In the genomic region with DNA sequence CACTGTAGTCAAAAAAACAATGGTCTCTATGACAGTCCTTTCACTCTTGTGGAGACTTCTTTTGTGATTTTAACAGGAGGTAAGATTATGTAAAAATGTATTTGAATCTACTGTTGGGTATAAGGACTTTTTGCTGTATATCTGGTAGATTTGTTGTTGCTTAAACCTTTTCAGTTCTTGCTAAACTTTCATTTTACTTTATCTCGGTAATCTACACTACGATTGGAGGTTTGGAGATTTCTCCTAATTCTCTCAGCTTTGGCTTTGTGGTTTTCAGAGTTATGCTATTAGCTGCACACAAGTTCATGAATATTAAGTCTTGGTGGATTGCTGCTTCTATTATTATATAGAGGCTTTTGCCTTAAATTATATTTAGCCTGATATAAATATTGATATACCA, we compare ENCODE assay signal across 19 cellular contexts.
DNase-seq lines count a peak whose midpoint lies in the region; ATAC-seq, FAIRE-seq and TF ChIP-seq lines count a peak whose summit lies in the region.
"Had no signal": no experiment of that assay in that cellular context is flagged by ENCODE, and none has a peak within 500 bp of the region (broad histone marks: within the 10 kb centered on the region; RNA-seq: fewer than 3 reads in every experiment).

No MANE protein-coding gene starts in this region.

- H3K27me3 ChIP-seq in naive thymus-derived CD4-positive, alpha-beta T cell (ENCODE audit: control insufficient read depth in 2 of 2, insufficient read depth in 2 of 2, low read length in 2 of 2), result no peaks in the 10 kb centered on the region
- H3K27me3 ChIP-seq: gastrocnemius medialis, left lung, spleen, upper lobe of left lung had no signal

- H3K4me1 Mint-ChIP-seq in activated CD4-positive, alpha-beta T cell treated with anti-CD3 and anti-CD28 coated beads for 36 hours, result peaks cover 43% of the 10 kb centered on the region
- H3K4me1 Mint-ChIP-seq in activated CD8-positive, alpha-beta T cell treated with anti-CD3 and anti-CD28 coated beads for 36 hours (ENCODE audit: low read depth), result peaks cover 39% of the 10 kb centered on the region
- H3K4me1 Mint-ChIP-seq in naive thymus-derived CD4-positive, alpha-beta T cell, result peaks cover 7 to 56% (median 46%) of the 10 kb centered on the region in 7 donors
- no peaks in the 10 kb centered on the region for H3K4me1 Mint-ChIP-seq in endothelial cell (ENCODE audit: unreplicated experiment)

- no peak for DNase-seq in activated CD4-positive, alpha-beta T cell treated with anti-CD3 and anti-CD28 coated beads for 36 hours
- no peak for DNase-seq in activated CD4-positive, alpha-beta T cell treated with anti-CD3 and anti-CD28 coated beads for 48 hours
- DNase-seq in HTR-8/SVneo (ENCODE audit: insufficient read length, low spot score) (no peak), kidney glomerular epithelial cell (lab: John Stamatoyannopoulos, UW) (no peak), endothelial cell (ENCODE audit: low spot score) (no peak), NCI-H226 (no peak)
- DNase-seq in activated CD8-positive, alpha-beta T cell treated with anti-CD3 and anti-CD28 coated beads for 36 hours, result no peak
- peak in 1 of 9 donors; percentile 17 for DNase-seq in naive thymus-derived CD4-positive, alpha-beta T cell
- DNase-seq: amniotic stem cell; gastrocnemius medialis; HFFc6; left lung; NCI-H1694 treated with DMSO at 0.1 percent for 48 hours; NCI-H526; spleen; stimulated activated naive B cell treated with anti-CD40 and anti-IgM and Interleukin-4, amounts not matched to agents 10 μg/mL and 1 μg/mL and 100 μg/mL, for 72 hours; upper lobe of left lung had no signal

- H3K27ac ChIP-seq in naive thymus-derived CD4-positive, alpha-beta T cell (ENCODE audit: low read depth, low read length), result no peak overlapping the region
- H3K27ac ChIP-seq: C4-2B, gastrocnemius medialis, left lung, spleen, upper lobe of left lung had no signal

- TF ChIP-seq CTCF in activated CD8-positive, alpha-beta T cell treated with anti-CD3 and anti-CD28 coated beads for 36 hours (IDR thresholded peaks at IDR 0.05), result no peak
- TF ChIP-seq CTCF in endothelial cell (IDR thresholded peaks at IDR 0.05; ENCODE audit: unreplicated experiment), result no peak

- H3K9me3 ChIP-seq in naive thymus-derived CD4-positive, alpha-beta T cell (ENCODE audit: control insufficient read depth in 2 of 3, low read length in 3 of 3), result no peaks in the 10 kb centered on the region
- H3K9me3 ChIP-seq: gastrocnemius medialis, left lung, spleen, upper lobe of left lung had no signal

- H3K4me1 ChIP-seq in naive thymus-derived CD4-positive, alpha-beta T cell (ENCODE audit: control insufficient read depth in 2 of 2, insufficient read depth in 2 of 2, low read length in 2 of 2), result peaks cover 0 to 9% of the 10 kb centered on the region in 2 donors

- no peak overlapping the region for H3K4me3 ChIP-seq in naive thymus-derived CD4-positive, alpha-beta T cell (ENCODE audit: low read length)
- H3K4me3 ChIP-seq: gastrocnemius medialis, left lung, spleen, upper lobe of left lung had no signal

- H3K27ac Mint-ChIP-seq in activated CD4-positive, alpha-beta T cell treated with anti-CD3 and anti-CD28 coated beads for 36 hours, result no peak overlapping the region
- no peak overlapping the region for H3K27ac Mint-ChIP-seq in activated CD8-positive, alpha-beta T cell treated with anti-CD3 and anti-CD28 coated beads for 36 hours
- peak overlapping the region in 6 of 9 donors; percentile 6 to 71 (median 46) for H3K27ac Mint-ChIP-seq in naive thymus-derived CD4-positive, alpha-beta T cell
- H3K27ac Mint-ChIP-seq in endothelial cell (ENCODE audit: unreplicated experiment), result no peak overlapping the region
- H3K27ac Mint-ChIP-seq: HFFc6; progenitor cell of endocrine pancreas; stimulated activated naive B cell treated with anti-CD40 and anti-IgM and Interleukin-4, amounts not matched to agents 10 μg/mL and 1 μg/mL and 100 μg/mL, for 72 hours had no signal

- no peaks in the 10 kb centered on the region for H3K36me3 ChIP-seq in naive thymus-derived CD4-positive, alpha-beta T cell (ENCODE audit: control insufficient read depth in 2 of 3, insufficient read depth in 3 of 3, low read length in 3 of 3)
- H3K36me3 ChIP-seq: gastrocnemius medialis, left lung, spleen, upper lobe of left lung had no signal

- H3K9me3 Mint-ChIP-seq in activated CD4-positive, alpha-beta T cell treated with anti-CD3 and anti-CD28 coated beads for 36 hours (ENCODE audit: low read depth), result no peaks in the 10 kb centered on the region
- no peaks in the 10 kb centered on the region for H3K9me3 Mint-ChIP-seq in activated CD8-positive, alpha-beta T cell treated with anti-CD3 and anti-CD28 coated beads for 36 hours
- no peaks in the 10 kb centered on the region for H3K9me3 Mint-ChIP-seq in naive thymus-derived CD4-positive, alpha-beta T cell
- no peaks in the 10 kb centered on the region for H3K9me3 Mint-ChIP-seq in endothelial cell (ENCODE audit: unreplicated experiment)
- H3K9me3 Mint-ChIP-seq: HFFc6; stimulated activated naive B cell treated with anti-CD40 and anti-IgM and Interleukin-4, amounts not matched to agents 10 μg/mL and 1 μg/mL and 100 μg/mL, for 72 hours had no signal

- H3K36me3 Mint-ChIP-seq in activated CD4-positive, alpha-beta T cell treated with anti-CD3 and anti-CD28 coated beads for 36 hours (ENCODE audit: low read depth), result peaks cover 2% of the 10 kb centered on the region
- H3K36me3 Mint-ChIP-seq in activated CD8-positive, alpha-beta T cell treated with anti-CD3 and anti-CD28 coated beads for 36 hours (ENCODE audit: low read depth), result peaks cover 2% of the 10 kb centered on the region
- H3K36me3 Mint-ChIP-seq in naive thymus-derived CD4-positive, alpha-beta T cell, result peaks cover 0 to 10% (median 4%) of the 10 kb centered on the region in 5 donors
- H3K36me3 Mint-ChIP-seq in endothelial cell (ENCODE audit: low read depth, unreplicated experiment), result no peaks in the 10 kb centered on the region
- H3K36me3 Mint-ChIP-seq: stimulated activated naive B cell treated with anti-CD40 and anti-IgM and Interleukin-4, amounts not matched to agents 10 μg/mL and 1 μg/mL and 100 μg/mL, for 72 hours had no signal

- peak overlapping the region; percentile 47 for H3K4me3 Mint-ChIP-seq in activated CD4-positive, alpha-beta T cell treated with anti-CD3 and anti-CD28 coated beads for 36 hours
- peak overlapping the region; percentile 20 for H3K4me3 Mint-ChIP-seq in activated CD8-positive, alpha-beta T cell treated with anti-CD3 and anti-CD28 coated beads for 36 hours
- H3K4me3 Mint-ChIP-seq in naive thymus-derived CD4-positive, alpha-beta T cell, result peak overlapping the region in 9 of 10 donors; percentile 36 to 68 (median 62)
- no peak overlapping the region for H3K4me3 Mint-ChIP-seq in endothelial cell (ENCODE audit: unreplicated experiment)
- H3K4me3 Mint-ChIP-seq: HFFc6; stimulated activated naive B cell treated with anti-CD40 and anti-IgM and Interleukin-4, amounts not matched to agents 10 μg/mL and 1 μg/mL and 100 μg/mL, for 72 hours had no signal

- ATAC-seq in activated CD4-positive, alpha-beta T cell treated with anti-CD3 and anti-CD28 coated beads for 36 hours, result peak; percentile 42
- ATAC-seq in activated CD8-positive, alpha-beta T cell treated with anti-CD3 and anti-CD28 coated beads for 36 hours, result peak; percentile 34
- peak; percentile 22 for ATAC-seq in naive thymus-derived CD4-positive, alpha-beta T cell
- ATAC-seq: gastrocnemius medialis; left lung; stimulated activated naive B cell treated with anti-CD40 and anti-IgM and Interleukin-4, amounts not matched to agents 10 μg/mL and 1 μg/mL and 100 μg/mL, for 72 hours had no signal

- peaks cover 4% of the 10 kb centered on the region for H3K27me3 Mint-ChIP-seq in activated CD4-positive, alpha-beta T cell treated with anti-CD3 and anti-CD28 coated beads for 36 hours
- no peaks in the 10 kb centered on the region for H3K27me3 Mint-ChIP-seq in activated CD8-positive, alpha-beta T cell treated with anti-CD3 and anti-CD28 coated beads for 36 hours
- peaks cover 0 to 20% (median 0%) of the 10 kb centered on the region in 5 donors for H3K27me3 Mint-ChIP-seq in naive thymus-derived CD4-positive, alpha-beta T cell
- H3K27me3 Mint-ChIP-seq in endothelial cell (ENCODE audit: unreplicated experiment), result no peaks in the 10 kb centered on the region
- H3K27me3 Mint-ChIP-seq: stimulated activated naive B cell treated with anti-CD40 and anti-IgM and Interleukin-4, amounts not matched to agents 10 μg/mL and 1 μg/mL and 100 μg/mL, for 72 hours had no signal

- FAIRE-seq in HTR-8/SVneo (lab: Jason Lieb, UNC), result peak; percentile 42

- POLR2A ChIA-PET in activated CD4-positive, alpha-beta T cell treated with anti-CD3 and anti-CD28 coated beads for 36 hours (lab: Charles Lee), result no interaction called here
- POLR2A ChIA-PET in activated CD8-positive, alpha-beta T cell treated with anti-CD3 and anti-CD28 coated beads for 36 hours (lab: Charles Lee), result no interaction called here
- POLR2A ChIA-PET in naive thymus-derived CD4-positive, alpha-beta T cell (lab: Charles Lee), result no interaction called here

- CTCF ChIA-PET in activated CD4-positive, alpha-beta T cell treated with anti-CD3 and anti-CD28 coated beads for 36 hours (lab: Charles Lee), result interaction anchor here (1.3 to 1.5 kb wide), 2 partner anchors 11 to 111 kb away, joined by 4 read pairs; no protein-coding TSS in a partner anchor
- CTCF ChIA-PET in activated CD8-positive, alpha-beta T cell treated with anti-CD3 and anti-CD28 coated beads for 36 hours (lab: Charles Lee), result interaction anchor here (1.4 kb wide), 2 partner anchors 10 to 47 kb away, joined by 3 to 5 read pairs; no protein-coding TSS in a partner anchor
- CTCF ChIA-PET in naive thymus-derived CD4-positive, alpha-beta T cell (lab: Charles Lee), result no interaction called here

- intact Hi-C loops in activated CD4-positive, alpha-beta T cell treated with anti-CD3 and anti-CD28 coated beads for 36 hours (cut with DNase I, micrococcal nuclease), result no loop called here
- intact Hi-C loops in activated CD8-positive, alpha-beta T cell treated with anti-CD3 and anti-CD28 coated beads for 36 hours (cut with micrococcal nuclease), result loop anchor here (10.0 kb wide), 1 partner anchor 256 kb away; no protein-coding TSS in a partner anchor
- intact Hi-C loops in naive thymus-derived CD4-positive, alpha-beta T cell (cut with micrococcal nuclease), result loop anchor here (1.0 to 10.0 kb wide), 5 partner anchors 8 to 1334 kb away; partner anchors contain the start of gene PPM1A (in 1 of the 2)

Comparison
In these comparisons a context has a peak if more than half of its experiments do, and no peak if none do; other contexts are left out.
1. H3K27ac Mint-ChIP-seq: peak in naive thymus-derived CD4-positive, alpha-beta T cell (6 of 9); none in activated CD4-positive, alpha-beta T cell treated with anti-CD3 and anti-CD28 coated beads for 36 hours (single experiment), activated CD8-positive, alpha-beta T cell treated with anti-CD3 and anti-CD28 coated beads for 36 hours (single experiment) and endothelial cell (single experiment).
2. intact Hi-C loops: an anchor here in activated CD8-positive, alpha-beta T cell treated with anti-CD3 and anti-CD28 coated beads for 36 hours (10.0 kb wide) and naive thymus-derived CD4-positive, alpha-beta T cell (1.0 to 10.0 kb wide); none called in activated CD4-positive, alpha-beta T cell treated with anti-CD3 and anti-CD28 coated beads for 36 hours.
3. Peak in every context shown above with its lines, with median percentiles within 50 percentile points of each other: ATAC-seq.